In the genomic region with DNA sequence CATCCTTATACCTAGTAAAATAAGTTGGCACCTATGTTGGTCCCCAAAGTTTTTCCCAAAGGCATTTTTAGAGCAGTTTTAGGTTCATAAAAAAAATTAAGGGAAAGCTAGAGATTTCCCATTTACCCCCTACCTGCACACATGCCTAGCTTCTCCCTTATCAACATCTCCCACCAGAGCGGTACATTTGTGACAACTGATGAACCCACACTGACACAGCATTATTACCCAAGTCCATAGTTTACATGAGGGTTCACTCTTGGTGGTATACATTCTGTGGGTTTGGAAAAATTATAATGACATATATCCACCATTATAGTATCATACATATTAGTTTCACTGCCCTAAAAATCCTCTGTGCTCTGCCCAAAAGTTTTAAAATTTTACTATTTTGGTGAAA, we compare ENCODE assay signal across 15 cellular contexts. TPM values are rescaled to one million over a fixed set of nuclear protein-coding genes. Genes with fewer than 3 reads are reported as not detected.
A peak's percentile ranks its signal among the peaks of the same experiment; 100 is the strongest.
DNase-seq lines count a peak whose midpoint lies in the region; ATAC-seq and TF ChIP-seq lines count a peak whose summit lies in the region.
"Had no signal": no experiment of that assay in that cellular context is flagged by ENCODE, and none has a peak within 500 bp of the region (broad histone marks: within the 10 kb centered on the region; RNA-seq: fewer than 3 reads in every experiment).

No MANE protein-coding gene starts in this region.

- intact Hi-C loops in PC-3 (cut with micrococcal nuclease) = no loop called here

- peaks cover 9% of the 10 kb centered on the region for H3K79me1 ChIP-seq in mesenchymal stem cell (replicated peaks; ENCODE audit: low read length, poor library complexity, severe bottlenecking)

- no peak for TF ChIP-seq CTCF in GM23338 (conservative IDR thresholded peaks at IDR 0.05; ENCODE audit: low read depth in 2 of 2)
- no peak for TF ChIP-seq CTCF in PC-3 (conservative IDR thresholded peaks at IDR 0.05; ENCODE audit: low read depth, low read length)

- H3K4me3 ChIP-seq in GM23338 (no peak overlapping the region), PC-3 (ENCODE audit: low read length) (no peak overlapping the region), mesenchymal stem cell (ENCODE audit: insufficient read depth in 1 of 2, low read depth in 1 of 2, low read length in 2 of 2) (no peak overlapping the region)

- peaks cover 2% of the 10 kb centered on the region; the same call in 1 of the 2 replicates for H3F3A ChIP-seq in GM23338 (replicated peaks; ENCODE audit: low read depth)
- H3F3A ChIP-seq in PC-3 (ENCODE audit: low read length, unreplicated experiment) = no peaks in the 10 kb centered on the region

- H2AFZ ChIP-seq in GM23338 (no peak overlapping the region), PC-3 (ENCODE audit: low read length) (no peak overlapping the region), mesenchymal stem cell (ENCODE audit: low read depth, low read length) (no peak overlapping the region)

- H4K8ac ChIP-seq in mesenchymal stem cell (ENCODE audit: low read length) = no peak overlapping the region

- POLR2A ChIA-PET in PC-3 (lab: Charles Lee; ENCODE audit: unreplicated experiment) = no interaction called here

- H4K91ac ChIP-seq in mesenchymal stem cell (ENCODE audit: low read length) = no peak overlapping the region

- H3K14ac ChIP-seq in mesenchymal stem cell (ENCODE audit: low read length in 2 of 2) = no peak overlapping the region

- H2AK5ac ChIP-seq in mesenchymal stem cell (ENCODE audit: low read length, severe bottlenecking) = no peak overlapping the region

- H3K9ac ChIP-seq in PC-3 (ENCODE audit: low read length) (no peak overlapping the region), mesenchymal stem cell (ENCODE audit: low read length) (no peak overlapping the region)

- no peaks in the 10 kb centered on the region for H3K27me3 ChIP-seq in GM23338 (ENCODE audit: insufficient read depth)
- no peaks in the 10 kb centered on the region for H3K27me3 ChIP-seq in PC-3 (ENCODE audit: low read length)
- H3K27me3 ChIP-seq in mesenchymal stem cell (ENCODE audit: control insufficient read depth in 1 of 2, insufficient read depth in 1 of 2, low read length in 2 of 2) = no peaks in the 10 kb centered on the region

- no peak overlapping the region for H2BK15ac ChIP-seq in mesenchymal stem cell (ENCODE audit: low read depth, poor library complexity, severe bottlenecking)

- H4K20me1 ChIP-seq in GM23338 (replicated peaks; ENCODE audit: insufficient read depth) (no peaks in the 10 kb centered on the region), PC-3 (ENCODE audit: low read length) (no peaks in the 10 kb centered on the region)

- no peak overlapping the region for H3K27ac ChIP-seq in GM23338 (ENCODE audit: low read depth)
- H3K27ac ChIP-seq in PC-3 (ENCODE audit: low read length) = no peak overlapping the region
- no peak overlapping the region for H3K27ac ChIP-seq in mesenchymal stem cell (ENCODE audit: low read length, poor library complexity, severe bottlenecking)

- ATAC-seq in GM23338 (no peak), PC-3 (no peak)
- ATAC-seq in activated naive CD8-positive, alpha-beta T cell treated with anti-CD3 and anti-CD28 coated beads, Interleukin-2, amount 50 U/mL, for 24 hours = no peak

- H3K79me2 ChIP-seq in GM23338 (replicated peaks; ENCODE audit: insufficient read depth) = no peaks in the 10 kb centered on the region
- H3K79me2 ChIP-seq in PC-3 (ENCODE audit: low read length) = no peaks in the 10 kb centered on the region

- no peak overlapping the region for H2BK5ac ChIP-seq in mesenchymal stem cell (ENCODE audit: low read depth, low read length, poor library complexity, severe bottlenecking)

- CTCF ChIA-PET in PC-3 (lab: Charles Lee) = no interaction called here

- no peak overlapping the region for H2BK120ac ChIP-seq in mesenchymal stem cell (ENCODE audit: low read depth, low read length)

- H3K9me3 Mint-ChIP-seq in GM23338 (no peaks in the 10 kb centered on the region), immature natural killer cell (no peaks in the 10 kb centered on the region)
- no peaks in the 10 kb centered on the region for H3K9me3 Mint-ChIP-seq in activated naive CD8-positive, alpha-beta T cell treated with anti-CD3 and anti-CD28 coated beads, Interleukin-2, amount 50 U/mL, for 24 hours
- H3K9me3 Mint-ChIP-seq: CD4-positive, alpha-beta memory T cell had no signal

- no peak overlapping the region for H3K23ac ChIP-seq in mesenchymal stem cell (ENCODE audit: low read length in 2 of 2)

- H3K9me3 ChIP-seq in PC-3 (ENCODE audit: low read length) (no peaks in the 10 kb centered on the region), mesenchymal stem cell (ENCODE audit: control insufficient read depth, low read length) (no peaks in the 10 kb centered on the region)

- no peaks in the 10 kb centered on the region for H3K9me2 ChIP-seq in GM23338 (ENCODE audit: insufficient read depth)
- H3K9me2 ChIP-seq in PC-3 (replicated peaks; ENCODE audit: low read length) = no peaks in the 10 kb centered on the region

- H3K36me3 ChIP-seq in GM23338 (ENCODE audit: insufficient read depth) (peaks cover 11% of the 10 kb centered on the region; the same call in 1 of the 2 replicates), PC-3 (ENCODE audit: low read depth, low read length) (peaks cover 14% of the 10 kb centered on the region; the same call in 1 of the 2 replicates), mesenchymal stem cell (ENCODE audit: control insufficient read depth in 1 of 2, insufficient read depth in 2 of 2, low read depth in 1 of 2, low read length in 2 of 2) (peaks cover 0 to 44% of the 10 kb centered on the region in 2 experiments)

- no peak overlapping the region for H3K4me3 Mint-ChIP-seq in GM23338
- no peak overlapping the region for H3K4me3 Mint-ChIP-seq in activated naive CD8-positive, alpha-beta T cell treated with anti-CD3 and anti-CD28 coated beads, Interleukin-2, amount 50 U/mL, for 24 hours
- H3K4me3 Mint-ChIP-seq in immature natural killer cell = no peak overlapping the region
- H3K4me3 Mint-ChIP-seq: CD4-positive, alpha-beta memory T cell had no signal

- H3K27ac Mint-ChIP-seq in GM23338 (peak overlapping the region; percentile 23; the same call in 1 of the 2 replicates), immature natural killer cell (no peak overlapping the region)
- peak overlapping the region; percentile 21 for H3K27ac Mint-ChIP-seq in activated naive CD8-positive, alpha-beta T cell treated with anti-CD3 and anti-CD28 coated beads, Interleukin-2, amount 50 U/mL, for 24 hours
- H3K27ac Mint-ChIP-seq: CD4-positive, alpha-beta memory T cell had no signal

- H3K4me2 ChIP-seq in GM23338 = no peak overlapping the region
- H3K4me2 ChIP-seq in PC-3 (ENCODE audit: low read length) = no peak overlapping the region
- H3K4me2 ChIP-seq in mesenchymal stem cell (ENCODE audit: low read length, poor library complexity, severe bottlenecking) = no peak overlapping the region

- DNase-seq in GM23338 (ENCODE audit: low spot score) (no peak), OCI-M1 (lab: John Stamatoyannopoulos, UW) (peak; percentile 52), PC-3 (no peak), immature natural killer cell (no peak), mesenchymal stem cell (no peak)
- no peak for DNase-seq in activated naive CD8-positive, alpha-beta T cell treated with anti-CD3 and anti-CD28 coated beads, Interleukin-2, amount 50 U/mL, for 24 hours
- DNase-seq: C1 segment of cervical spinal cord; Calu3; CD4-positive, alpha-beta memory T cell; COR-L47; DMS53; DMS79 treated with DMSO at 0.1 percent for 48 hours; GF-D8; H7; HCEC 1CT had no signal

- no peak overlapping the region for H2BK12ac ChIP-seq in mesenchymal stem cell (ENCODE audit: low read length in 2 of 2)

- peaks cover 8% of the 10 kb centered on the region; the same call in 1 of the 2 replicates for H3K4me1 ChIP-seq in GM23338 (ENCODE audit: insufficient read depth)
- H3K4me1 ChIP-seq in PC-3 (ENCODE audit: insufficient read depth, low read length) = 0 out of 2 replicates have a peak, but pooled peaks cover 6% of the 10 kb centered on the region
- no peaks in the 10 kb centered on the region for H3K4me1 ChIP-seq in mesenchymal stem cell (ENCODE audit: control insufficient read depth, insufficient read depth, low read depth, low read length)

- no CpG with 5 or more reads among the region's 1 CpG for WGBS in mesenchymal stem cell

- no peak overlapping the region for H3K18ac ChIP-seq in mesenchymal stem cell (ENCODE audit: low read depth in 1 of 2, low read length in 2 of 2)

- H3K4me1 Mint-ChIP-seq in GM23338 (peaks cover 12% of the 10 kb centered on the region; the same call in 2 of the 3 replicates), immature natural killer cell (no peaks in the 10 kb centered on the region)
- no peaks in the 10 kb centered on the region for H3K4me1 Mint-ChIP-seq in activated naive CD8-positive, alpha-beta T cell treated with anti-CD3 and anti-CD28 coated beads, Interleukin-2, amount 50 U/mL, for 24 hours
- H3K4me1 Mint-ChIP-seq: CD4-positive, alpha-beta memory T cell had no signal

- H3K4ac ChIP-seq in mesenchymal stem cell (ENCODE audit: low read depth in 1 of 2, low read length in 2 of 2) = no peak overlapping the region

- BruUV-seq in PC-3 (replicated peaks; lab: Mats Ljungman, UMichigan) = no TSS peak

- H3K27me3 Mint-ChIP-seq in GM23338 (ENCODE audit: insufficient read depth, low read depth, poor library complexity) = peaks cover 3% of the 10 kb centered on the region
- no peaks in the 10 kb centered on the region for H3K27me3 Mint-ChIP-seq in activated naive CD8-positive, alpha-beta T cell treated with anti-CD3 and anti-CD28 coated beads, Interleukin-2, amount 50 U/mL, for 24 hours
- H3K27me3 Mint-ChIP-seq in immature natural killer cell (ENCODE audit: low read depth in 3 of 3) = peaks cover 0 to 2% (median 0%) of the 10 kb centered on the region in 3 donors
- H3K27me3 Mint-ChIP-seq: CD4-positive, alpha-beta memory T cell had no signal

- H3K36me3 Mint-ChIP-seq in GM23338 (ENCODE audit: low read depth) (peaks cover 27% of the 10 kb centered on the region), immature natural killer cell (peaks cover 0 to 11% (median under 1%) of the 10 kb centered on the region in 3 donors)
- H3K36me3 Mint-ChIP-seq in activated naive CD8-positive, alpha-beta T cell treated with anti-CD3 and anti-CD28 coated beads, Interleukin-2, amount 50 U/mL, for 24 hours (ENCODE audit: low read depth) = peaks cover 17% of the 10 kb centered on the region

RNA-seq across cellular contexts. Expression of gene RAD1, which starts 12.0 kb away (rescaled TPM):
- total RNA-seq in GM23338 (2014; rRNA removed; shearing (Covaris generic)) = 39.3 and 43.4 TPM in 2 replicates
- 40.9 and 41.6 TPM in 2 replicates for polyA plus RNA-seq in GM23338 (2016; fragmentation: Nextera tagmentation; extraction: Ambion mirVana)
- total RNA-seq in PC-3 (2014; rRNA removed) = 22.5 and 62.5 TPM in 2 replicates
- 10 to 100 TPM; 17.6 to 24.4 (median 23.8) TPM for polyA plus RNA-seq in immature natural killer cell
- polyA plus RNA-seq in mesenchymal stem cell (2013, experiment 1 of 2) = 26.1 TPM
- 28.5 TPM for polyA plus RNA-seq in mesenchymal stem cell (2013, experiment 2 of 2)

RNA-seq across cellular contexts. Expression of gene BRIX1, which starts 12.3 kb away (rescaled TPM):
- 69.2 and 72.6 TPM in 2 replicates for total RNA-seq in GM23338 (2014; rRNA removed; shearing (Covaris generic))
- polyA plus RNA-seq in GM23338 (2016; fragmentation: Nextera tagmentation; extraction: Ambion mirVana) = 137 and 171 TPM in 2 replicates
- 49.0 and 63.2 TPM in 2 replicates for total RNA-seq in PC-3 (2014; rRNA removed)
- polyA plus RNA-seq in immature natural killer cell = 10 to 100 TPM; 29.7 to 43.1 (median 32.4) TPM
- 25.6 TPM for polyA plus RNA-seq in mesenchymal stem cell (2013, experiment 1 of 2)
- polyA plus RNA-seq in mesenchymal stem cell (2013, experiment 2 of 2) = 24.6 TPM

RNA-seq across cellular contexts. Expression of gene DNAJC21, which starts 26.1 kb away (rescaled TPM):
- 35.7 and 40.8 TPM in 2 replicates for total RNA-seq in GM23338 (2014; rRNA removed; shearing (Covaris generic))
- polyA plus RNA-seq in GM23338 (2016; fragmentation: Nextera tagmentation; extraction: Ambion mirVana) = 37.4 and 37.6 TPM in 2 replicates
- total RNA-seq in PC-3 (2014; rRNA removed) = 21.7 and 21.8 TPM in 2 replicates
- polyA plus RNA-seq in immature natural killer cell = 10 to 100 TPM; 11.9 to 19.9 (median 15.2) TPM
- 44.8 TPM for polyA plus RNA-seq in mesenchymal stem cell (2013, experiment 1 of 2)
- polyA plus RNA-seq in mesenchymal stem cell (2013, experiment 2 of 2) = 43.8 TPM

Comparison
In these comparisons a context has a peak if more than half of its experiments do, and no peak if none do; other contexts are left out.
1. H3K27ac Mint-ChIP-seq: peak in GM23338 (single experiment) and activated naive CD8-positive, alpha-beta T cell treated with anti-CD3 and anti-CD28 coated beads, Interleukin-2, amount 50 U/mL, for 24 hours (single experiment); none in immature natural killer cell (0 of 6).